ENCODE assay signal across 1 cellular context in the genomic region with DNA sequence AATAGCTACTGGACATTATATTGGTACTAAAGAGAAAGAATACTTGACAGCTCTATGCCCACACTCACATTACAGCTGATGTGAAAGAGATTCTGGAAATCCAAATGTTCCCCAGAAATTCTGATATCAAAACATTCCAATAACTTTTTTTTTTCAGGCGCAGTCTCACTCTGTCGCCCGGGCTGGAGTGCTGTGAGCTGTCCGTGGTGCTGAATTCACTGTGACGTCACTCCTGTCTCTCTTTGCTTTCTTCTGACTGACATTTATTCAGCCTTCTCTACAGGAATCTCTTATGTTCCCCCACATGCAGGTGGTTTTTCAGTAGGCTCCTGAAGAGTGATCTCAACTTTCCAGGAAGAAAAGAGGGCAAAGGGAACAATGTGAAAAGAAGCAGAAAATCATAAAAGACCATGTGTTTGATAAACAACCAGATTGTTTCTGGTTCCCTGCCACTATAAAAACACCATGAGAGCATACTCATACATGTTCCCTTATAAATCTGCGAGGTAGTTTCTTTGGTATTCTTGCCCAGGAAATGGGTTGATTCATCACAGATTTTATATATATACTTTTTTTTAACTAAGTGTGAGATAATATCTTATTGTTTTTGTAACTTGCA.
TF ChIP-seq lines count a peak whose summit lies in the region.

No MANE protein-coding gene starts in this region.

TF ChIP-seq in HepG2, 621 proteins besides CTCF, POLR2A, EP300 and RAD21 (continued from another document and continues in another):
- peak in 1 of 2 experiments; percentile 52; a peak in 1 of 4 replicates for TF ChIP-seq ATF4 (CRISPR knock-in tag; IDR thresholded peaks at IDR 0.05)
- peak; percentile 72; the same call in 1 of the 2 replicates for TF ChIP-seq ZNF792 (CRISPR knock-in tag; IDR thresholded peaks at IDR 0.05)
- TF ChIP-seq TGIF2 (CRISPR knock-in tag; IDR thresholded peaks at IDR 0.05) = peak; percentile 78
- peak; percentile 93 for TF ChIP-seq NKX3-1 (CRISPR knock-in tag; IDR thresholded peaks at IDR 0.05)
- no peak for TF ChIP-seq CBX5 (CRISPR knock-in tag; IDR thresholded peaks at IDR 0.05; ENCODE audit: borderline replicate concordance)
- TF ChIP-seq THRA (CRISPR knock-in tag; IDR thresholded peaks at IDR 0.05; ENCODE audit: borderline replicate concordance) = peak; percentile 54; the same call in 1 of the 2 replicates
- TF ChIP-seq KAT8 (CRISPR knock-in tag; IDR thresholded peaks at IDR 0.05) = 0 out of 2 replicates have a peak, but pooled peaks have one; percentile 39
- TF ChIP-seq KLF13 (CRISPR knock-in tag; IDR thresholded peaks at IDR 0.05) = no peak
- TF ChIP-seq, protein P1, sequence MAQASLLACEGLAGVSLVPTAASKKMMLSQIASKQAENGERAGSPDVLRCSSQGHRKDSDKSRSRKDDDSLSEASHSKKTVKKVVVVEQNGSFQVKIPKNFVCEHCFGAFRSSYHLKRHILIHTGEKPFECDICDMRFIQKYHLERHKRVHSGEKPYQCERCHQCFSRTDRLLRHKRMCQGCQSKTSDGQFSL (CRISPR knock-in tag; IDR thresholded peaks at IDR 0.05) = no peak
- TF ChIP-seq ISX (CRISPR knock-in tag; conservative IDR thresholded peaks at IDR 0.05) = 0 out of 2 replicates have a peak, but pooled peaks have one; percentile 49
- TF ChIP-seq KDM2A (CRISPR knock-in tag; IDR thresholded peaks at IDR 0.05; ENCODE audit: borderline replicate concordance, low read depth) = peak; percentile 36; the same call in 1 of the 2 replicates
- no peak for TF ChIP-seq KLF15 (CRISPR knock-in tag; IDR thresholded peaks at IDR 0.05; ENCODE audit: borderline replicate concordance)
- no peak for TF ChIP-seq ZNF33B (CRISPR knock-in tag; IDR thresholded peaks at IDR 0.05)
- 0 out of 2 replicates have a peak, but pooled peaks have one; percentile 31 for TF ChIP-seq ZNF205 (CRISPR knock-in tag; IDR thresholded peaks at IDR 0.05)
- TF ChIP-seq ZNF569 (CRISPR knock-in tag; IDR thresholded peaks at IDR 0.05; ENCODE audit: borderline replicate concordance) = no peak
- no peak for TF ChIP-seq CAMTA2 (CRISPR knock-in tag; IDR thresholded peaks at IDR 0.05; ENCODE audit: borderline replicate concordance)
- TF ChIP-seq ZNF12 (CRISPR knock-in tag; IDR thresholded peaks at IDR 0.05) = no peak
- TF ChIP-seq BORCS8-MEF2B (CRISPR knock-in tag; IDR thresholded peaks at IDR 0.05) = 0 out of 2 replicates have a peak, but pooled peaks have one; percentile 42
- no peak for TF ChIP-seq ZBTB7B (CRISPR knock-in tag; IDR thresholded peaks at IDR 0.05)
- no peak for TF ChIP-seq HDAC1 (CRISPR knock-in tag; IDR thresholded peaks at IDR 0.05)
- TF ChIP-seq KLF11 (CRISPR knock-in tag; IDR thresholded peaks at IDR 0.05) = peak; percentile 97
- TF ChIP-seq ZNF232 (CRISPR knock-in tag; IDR thresholded peaks at IDR 0.05; ENCODE audit: borderline replicate concordance) = peak; percentile 79; the same call in 1 of the 2 replicates
- peak; percentile 97 for TF ChIP-seq ZSCAN9 (CRISPR knock-in tag; IDR thresholded peaks at IDR 0.05; ENCODE audit: borderline replicate concordance)
- TF ChIP-seq ZNF20 (CRISPR knock-in tag; IDR thresholded peaks at IDR 0.05) = peak; percentile 93
- TF ChIP-seq TEAD2 (CRISPR knock-in tag; IDR thresholded peaks at IDR 0.05) = no peak
- peak; percentile 66; the same call in 1 of the 2 replicates for TF ChIP-seq ZBTB26 (CRISPR knock-in tag; IDR thresholded peaks at IDR 0.05; ENCODE audit: borderline replicate concordance)
- peak; percentile 86; the same call in 1 of the 2 replicates for TF ChIP-seq ZNF557 (CRISPR knock-in tag; IDR thresholded peaks at IDR 0.05)
- 0 out of 2 replicates have a peak, but pooled peaks have one; percentile 49 for TF ChIP-seq MTF1 (CRISPR knock-in tag; IDR thresholded peaks at IDR 0.05)
- TF ChIP-seq SP140L (CRISPR knock-in tag; IDR thresholded peaks at IDR 0.05; ENCODE audit: borderline replicate concordance) = peak; percentile 89; the same call in 1 of the 2 replicates
- TF ChIP-seq TP53 (CRISPR knock-in tag; conservative IDR thresholded peaks at IDR 0.05) = peak; percentile 77; the same call in 1 of the 2 replicates
- TF ChIP-seq ZNF766 (CRISPR knock-in tag; IDR thresholded peaks at IDR 0.05; ENCODE audit: borderline replicate concordance) = 0 out of 2 replicates have a peak, but pooled peaks have one; percentile 66
- TF ChIP-seq IRF9 (CRISPR knock-in tag; IDR thresholded peaks at IDR 0.05; ENCODE audit: borderline replicate concordance) = no peak
- TF ChIP-seq SMARCC2 (IDR thresholded peaks at IDR 0.05) = no peak
- peak; percentile 90 for TF ChIP-seq ATF1 (CRISPR knock-in tag; IDR thresholded peaks at IDR 0.05)
- no peak for TF ChIP-seq ZKSCAN1 (IDR thresholded peaks at IDR 0.05; ENCODE audit: low read length)
- TF ChIP-seq DBP (CRISPR knock-in tag; IDR thresholded peaks at IDR 0.05; ENCODE audit: not compliant biosample characterization) = peak; percentile 47
- TF ChIP-seq ARID5B (CRISPR knock-in tag; IDR thresholded peaks at IDR 0.05) = peak; percentile 44; the same call in 1 of the 2 replicates
- TF ChIP-seq POLR2AphosphoS2 (IDR thresholded peaks at IDR 0.05; ENCODE audit: low read depth, low read length) = no peak
- TF ChIP-seq MEF2D (CRISPR knock-in tag; IDR thresholded peaks at IDR 0.05) = 0 out of 2 replicates have a peak, but pooled peaks have one; percentile 46
- peak; percentile 83; the same call in 1 of the 2 replicates for TF ChIP-seq SATB2 (CRISPR knock-in tag; IDR thresholded peaks at IDR 0.05)
- 0 out of 2 replicates have a peak, but pooled peaks have one; percentile 40 for TF ChIP-seq SNAPC2 (CRISPR knock-in tag; IDR thresholded peaks at IDR 0.05)
- TF ChIP-seq ZNF776 (CRISPR knock-in tag; IDR thresholded peaks at IDR 0.05) = no peak
- TF ChIP-seq ZNF263 (CRISPR knock-in tag; IDR thresholded peaks at IDR 0.05) = 0 out of 2 replicates have a peak, but pooled peaks have one; percentile 23
- TF ChIP-seq JUNB (CRISPR knock-in tag; IDR thresholded peaks at IDR 0.05; ENCODE audit: borderline replicate concordance) = no peak
- TF ChIP-seq CREM (IDR thresholded peaks at IDR 0.05) = peak; percentile 95
- peak; percentile 55; the same call in 1 of the 2 replicates for TF ChIP-seq CREM (CRISPR knock-in tag; IDR thresholded peaks at IDR 0.05)
- TF ChIP-seq, protein P2, sequence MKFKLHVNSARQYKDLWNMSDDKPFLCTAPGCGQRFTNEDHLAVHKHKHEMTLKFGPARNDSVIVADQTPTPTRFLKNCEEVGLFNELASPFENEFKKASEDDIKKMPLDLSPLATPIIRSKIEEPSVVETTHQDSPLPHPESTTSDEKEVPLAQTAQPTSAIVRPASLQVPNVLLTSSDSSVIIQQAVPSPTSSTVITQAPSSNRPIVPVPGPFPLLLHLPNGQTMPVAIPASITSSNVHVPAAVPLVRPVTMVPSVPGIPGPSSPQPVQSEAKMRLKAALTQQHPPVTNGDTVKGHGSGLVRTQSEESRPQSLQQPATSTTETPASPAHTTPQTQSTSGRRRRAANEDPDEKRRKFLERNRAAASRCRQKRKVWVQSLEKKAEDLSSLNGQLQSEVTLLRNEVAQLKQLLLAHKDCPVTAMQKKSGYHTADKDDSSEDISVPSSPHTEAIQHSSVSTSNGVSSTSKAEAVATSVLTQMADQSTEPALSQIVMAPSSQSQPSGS (CRISPR knock-in tag; IDR thresholded peaks at IDR 0.05) = peak; percentile 76; the same call in 1 of the 2 replicates
- TF ChIP-seq, protein P3, sequence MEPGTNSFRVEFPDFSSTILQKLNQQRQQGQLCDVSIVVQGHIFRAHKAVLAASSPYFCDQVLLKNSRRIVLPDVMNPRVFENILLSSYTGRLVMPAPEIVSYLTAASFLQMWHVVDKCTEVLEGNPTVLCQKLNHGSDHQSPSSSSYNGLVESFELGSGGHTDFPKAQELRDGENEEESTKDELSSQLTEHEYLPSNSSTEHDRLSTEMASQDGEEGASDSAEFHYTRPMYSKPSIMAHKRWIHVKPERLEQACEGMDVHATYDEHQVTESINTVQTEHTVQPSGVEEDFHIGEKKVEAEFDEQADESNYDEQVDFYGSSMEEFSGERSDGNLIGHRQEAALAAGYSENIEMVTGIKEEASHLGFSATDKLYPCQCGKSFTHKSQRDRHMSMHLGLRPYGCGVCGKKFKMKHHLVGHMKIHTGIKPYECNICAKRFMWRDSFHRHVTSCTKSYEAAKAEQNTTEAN (CRISPR knock-in tag; conservative IDR thresholded peaks at IDR 0.05) = peak; percentile 69; the same call in 1 of the 2 replicates
